Comparison of ENCODE assay signal across 20 cellular contexts in genomic region chr15:57445872-57446271, GRCh38.
A peak's percentile ranks its signal among the peaks of the same experiment; 100 is the strongest.
DNase-seq lines count a peak whose midpoint lies in the region; FAIRE-seq and TF ChIP-seq lines count a peak whose summit lies in the region.
"Had no signal": no experiment of that assay in that cellular context is flagged by ENCODE, and none has a peak within 500 bp of the region (broad histone marks: within the 10 kb centered on the region; RNA-seq: fewer than 3 reads in every experiment).

No MANE protein-coding gene starts in this region.

- H3K4me3 Mint-ChIP-seq in endothelial cell (ENCODE audit: unreplicated experiment) = no peak overlapping the region
- H3K4me3 Mint-ChIP-seq: activated CD8-positive, alpha-beta T cell treated with anti-CD3 and anti-CD28 coated beads for 36 hours; activated T-cell treated with anti-CD3 and anti-CD28 coated beads, Interleukin-2, amount 50 U/mL, for 72 hours; CD4-positive, alpha-beta T cell; naive thymus-derived CD8-positive, alpha-beta T cell; stimulated activated naive CD8-positive, alpha-beta T cell treated with anti-CD3 and anti-CD28 coated beads, Interleukin-15, Interleukin-2, amounts not matched to agents 100 ng/mL and 50 ng/mL, for 24 hours; T-cell had no signal

- H2AFZ ChIP-seq in PC-9 (peak overlapping the region; percentile 60; the same call in 1 of the 2 replicates), trophoblast cell (ENCODE audit: insufficient read depth, low read length, poor library complexity) (no peak overlapping the region)

- no CpG with 5 or more reads among the region's 1 CpG for WGBS in trophoblast cell (ENCODE audit: extremely low coverage, insufficient coverage, insufficient read length)

- H3K9me2 ChIP-seq in PC-9 (ENCODE audit: insufficient read depth) = no peaks in the 10 kb centered on the region

- H4K8ac ChIP-seq in trophoblast cell (ENCODE audit: low read depth, low read length) = no peak overlapping the region

- H2BK5ac ChIP-seq in trophoblast cell (ENCODE audit: low read depth, low read length, poor library complexity) = no peak overlapping the region

- no peak overlapping the region for H2BK120ac ChIP-seq in trophoblast cell (ENCODE audit: insufficient read depth, low read length, poor library complexity)

- H3K4me1 Mint-ChIP-seq in endothelial cell (ENCODE audit: unreplicated experiment) = peaks cover 49% of the 10 kb centered on the region
- H3K4me1 Mint-ChIP-seq: T-cell had no signal

- H3K79me1 ChIP-seq in trophoblast cell (ENCODE audit: low read length) = peaks cover 16% of the 10 kb centered on the region

- H3K9ac ChIP-seq in trophoblast cell (ENCODE audit: low read length) = no peak overlapping the region

- peak overlapping the region; percentile 44 for H3K27ac Mint-ChIP-seq in endothelial cell (ENCODE audit: unreplicated experiment)
- H3K27ac Mint-ChIP-seq: activated CD8-positive, alpha-beta T cell treated with anti-CD3 and anti-CD28 coated beads for 36 hours; activated T-cell treated with anti-CD3 and anti-CD28 coated beads, Interleukin-2, amount 50 U/mL, for 72 hours; CD4-positive, alpha-beta T cell; naive thymus-derived CD8-positive, alpha-beta T cell; stimulated activated naive CD8-positive, alpha-beta T cell treated with anti-CD3 and anti-CD28 coated beads, Interleukin-15, Interleukin-2, amounts not matched to agents 100 ng/mL and 50 ng/mL, for 24 hours; T-cell had no signal

- H2AK5ac ChIP-seq in trophoblast cell (ENCODE audit: low read length) = no peak overlapping the region

- peaks cover 13% of the 10 kb centered on the region for H3K4me1 ChIP-seq in PC-9 (replicated peaks; ENCODE audit: insufficient read depth)
- H3K4me1 ChIP-seq in trophoblast cell (ENCODE audit: control insufficient read depth in 1 of 2, insufficient read depth in 2 of 2, low read length in 2 of 2) = peaks cover 8 to 16% of the 10 kb centered on the region in 2 experiments

- no peak overlapping the region for H2BK12ac ChIP-seq in trophoblast cell (ENCODE audit: low read length)

- no peak overlapping the region for H4K12ac ChIP-seq in trophoblast cell (ENCODE audit: low read depth, low read length)

- CTCF ChIA-PET in PC-9 (lab: Charles Lee) = no interaction called here

- H3K36me3 Mint-ChIP-seq in endothelial cell (ENCODE audit: low read depth, unreplicated experiment) = peaks cover 54% of the 10 kb centered on the region
- H3K36me3 Mint-ChIP-seq: naive thymus-derived CD8-positive, alpha-beta T cell; T-cell had no signal

- POLR2A ChIA-PET in PC-9 (lab: Charles Lee; ENCODE audit: unreplicated experiment) = interaction anchor here (0.8 kb wide), 1 partner anchor 49 kb away, joined by 17 read pairs; no protein-coding TSS in a partner anchor

- peak overlapping the region; percentile 42 for H3K27ac ChIP-seq in PC-9
- H3K27ac ChIP-seq in trophoblast cell (ENCODE audit: low read depth, low read length) = no peak overlapping the region
- H3K27ac ChIP-seq: gastroesophageal sphincter, VCaP had no signal

- no peaks in the 10 kb centered on the region for H3K9me3 Mint-ChIP-seq in endothelial cell (ENCODE audit: unreplicated experiment)
- H3K9me3 Mint-ChIP-seq: activated CD8-positive, alpha-beta T cell treated with anti-CD3 and anti-CD28 coated beads for 36 hours; activated T-cell treated with anti-CD3 and anti-CD28 coated beads, Interleukin-2, amount 50 U/mL, for 72 hours; CD4-positive, alpha-beta T cell; naive thymus-derived CD8-positive, alpha-beta T cell; stimulated activated naive CD8-positive, alpha-beta T cell treated with anti-CD3 and anti-CD28 coated beads, Interleukin-15, Interleukin-2, amounts not matched to agents 100 ng/mL and 50 ng/mL, for 24 hours had no signal

- H3K27me3 ChIP-seq in PC-9 (ENCODE audit: insufficient read depth, low read depth) (no peaks in the 10 kb centered on the region), trophoblast cell (ENCODE audit: insufficient read depth, low read length) (no peaks in the 10 kb centered on the region)
- H3K27me3 ChIP-seq: gastroesophageal sphincter had no signal

- no peaks in the 10 kb centered on the region; the same call in 1 of the 2 replicates for H3K9me3 ChIP-seq in PC-9 (ENCODE audit: insufficient read depth, low read depth)
- H3K9me3 ChIP-seq in trophoblast cell (ENCODE audit: insufficient read depth, low read depth, low read length) = no peaks in the 10 kb centered on the region
- H3K9me3 ChIP-seq: gastroesophageal sphincter, prostate gland had no signal

- no peaks in the 10 kb centered on the region for H3K27me3 Mint-ChIP-seq in endothelial cell (ENCODE audit: unreplicated experiment)

- intact Hi-C loops in PC-9 (cut with micrococcal nuclease; ENCODE audit: unreplicated experiment) = loop anchor here (10.0 kb wide), 1 partner anchor 59 kb away; no protein-coding TSS in a partner anchor

- no peaks in the 10 kb centered on the region for H3F3A ChIP-seq in PC-9 (ENCODE audit: insufficient read depth, low read depth)

- H3K14ac ChIP-seq in trophoblast cell (ENCODE audit: low read length) = no peak overlapping the region

- no peak overlapping the region for H3K23ac ChIP-seq in trophoblast cell (ENCODE audit: low read length)

- peak; percentile 25 for DNase-seq in NCI-H510A treated with DMSO at 0.1 percent for 48 hours (lab: John Stamatoyannopoulos, UW)
- DNase-seq in NCI-H510A (lab: John Stamatoyannopoulos, UW) = no peak
- DNase-seq in PC-9 = no peak
- no peak for DNase-seq in endothelial cell (ENCODE audit: low spot score)
- DNase-seq in trophoblast cell = peak; percentile 32 to 64
- DNase-seq in HTR-8/SVneo (ENCODE audit: insufficient read length, low spot score) = no peak
- DNase-seq in stimulated activated CD4-positive, alpha-beta T cell treated with anti-CD3 and anti-CD28 coated beads, Interleukin-4, amount 100 ng/mL, for 24 hours = no peak
- DNase-seq in HuH-7.5 (ENCODE audit: low spot score) = no peak
- DNase-seq: activated CD8-positive, alpha-beta T cell treated with anti-CD3 and anti-CD28 coated beads for 36 hours; activated T-cell treated with anti-CD3 and anti-CD28 coated beads, Interleukin-2, amount 50 U/mL, for 72 hours; CD4-positive, alpha-beta T cell; naive thymus-derived CD8-positive, alpha-beta T cell; NCI-H146; T-cell had no signal

- no peak overlapping the region for H4K91ac ChIP-seq in trophoblast cell (ENCODE audit: low read depth, low read length)

- no peak for TF ChIP-seq CTCF in PC-9 (conservative IDR thresholded peaks at IDR 0.05)
- no peak for TF ChIP-seq CTCF in endothelial cell (IDR thresholded peaks at IDR 0.05; ENCODE audit: unreplicated experiment)

- no peaks in the 10 kb centered on the region for H4K20me1 ChIP-seq in PC-9 (ENCODE audit: insufficient read depth)

- H3K4me2 ChIP-seq in PC-9 (peak overlapping the region; percentile 42; the same call in 1 of the 2 replicates), trophoblast cell (ENCODE audit: low read length) (no peak overlapping the region)

- no peak overlapping the region for H3K4me3 ChIP-seq in PC-9
- H3K4me3 ChIP-seq in trophoblast cell (ENCODE audit: low read depth, low read length) = no peak overlapping the region
- H3K4me3 ChIP-seq: gastroesophageal sphincter, GM12878, prostate gland had no signal

- FAIRE-seq in HTR-8/SVneo (lab: Jason Lieb, UNC) = no peak
- FAIRE-seq: endometrium, GM12878 had no signal

- H3K36me3 ChIP-seq in PC-9 (ENCODE audit: low read depth) (no peaks in the 10 kb centered on the region), trophoblast cell (ENCODE audit: control insufficient read depth in 1 of 2, insufficient read depth in 2 of 2, low read length in 2 of 2) (no peaks in the 10 kb centered on the region)
- H3K36me3 ChIP-seq: prostate gland had no signal

- H3K4ac ChIP-seq in trophoblast cell (ENCODE audit: low read depth, low read length) = no peak overlapping the region

- no peak overlapping the region for H3K18ac ChIP-seq in trophoblast cell (ENCODE audit: low read length)

- no peaks in the 10 kb centered on the region for H3K79me2 ChIP-seq in PC-9 (ENCODE audit: low read depth)
- H3K79me2 ChIP-seq in trophoblast cell (ENCODE audit: control insufficient read depth, insufficient read depth, low read length, poor library complexity) = no peaks in the 10 kb centered on the region

- BruUV-seq in PC-9 (replicated peaks; lab: Mats Ljungman, UMichigan) = no TSS peak

Comparison
In these comparisons a context has a peak if more than half of its experiments do, and no peak if none do; other contexts are left out.
1. DNase-seq: peak in NCI-H510A treated with DMSO at 0.1 percent for 48 hours (single experiment) and trophoblast cell (2 of 2); none in NCI-H510A (single experiment), PC-9 (0 of 2), endothelial cell (single experiment), HTR-8/SVneo (single experiment), stimulated activated CD4-positive, alpha-beta T cell treated with anti-CD3 and anti-CD28 coated beads, Interleukin-4, amount 100 ng/mL, for 24 hours (single experiment) and HuH-7.5 (single experiment).